Comparison of ENCODE assay signal across 20 cellular contexts in genomic region chr12:50256761-50257160, GRCh38.
"Had no signal": no experiment of that assay in that cellular context is flagged by ENCODE, and none has a peak within 500 bp of the region (broad histone marks: within the 10 kb centered on the region; RNA-seq: fewer than 3 reads in every experiment).

No MANE protein-coding gene starts in this region.

- H3K4me3 ChIP-seq: body of pancreas, hepatocyte, sigmoid colon, upper lobe of right lung had no signal

- H2AFZ ChIP-seq: hepatocyte had no signal

- H3K36me3 ChIP-seq: sigmoid colon, upper lobe of right lung, WERI-Rb-1 had no signal

- H3K27ac ChIP-seq: WERI-Rb-1 had no signal

- ATAC-seq: activated CD8-positive, alpha-beta memory T cell treated with anti-CD3 and anti-CD28 coated beads, Interleukin-2, amount 10 ng/mL, durations not matched to agents 7 days and 5 days; activated CD8-positive, alpha-beta T cell treated with anti-CD3 and anti-CD28 coated beads for 36 hours; body of pancreas; T-cell; upper lobe of right lung had no signal

- H3K4me2 ChIP-seq: hepatocyte had no signal

- H3K27me3 ChIP-seq: body of pancreas, hepatocyte, sigmoid colon, upper lobe of right lung had no signal

- H3K9me3 ChIP-seq: body of pancreas, sigmoid colon, upper lobe of right lung had no signal

- DNase-seq: activated CD4-positive, alpha-beta T cell treated with anti-CD3 and anti-CD28 coated beads, Interleukin-2, amount 10 ng/mL, durations not matched to agents 7 days and 5 days; activated CD4-positive, CD25-positive, alpha-beta regulatory T cell treated with anti-CD3 and anti-CD28 coated beads, Interleukin-2, amount 50 U/mL, for 72 hours; activated CD8-positive, alpha-beta memory T cell treated with anti-CD3 and anti-CD28 coated beads, Interleukin-2, amount 10 ng/mL, durations not matched to agents 7 days and 5 days; activated CD8-positive, alpha-beta T cell treated with anti-CD3 and anti-CD28 coated beads for 36 hours; activated effector memory CD4-positive, alpha-beta T cell treated with anti-CD3 and anti-CD28 coated beads, Interleukin-2, amount 50 U/mL, for 16 hours; activated naive CD4-positive, alpha-beta T cell treated with anti-CD3 and anti-CD28 coated beads, Interleukin-2, amount 10 ng/mL, durations not matched to agents 7 days and 5 days; activated T-cell treated with anti-CD3 and anti-CD28 coated beads for 4 hours; anterior cingulate cortex; erythroblast; glutamatergic neuron; nephron progenitor cell; sigmoid colon; stimulated activated CD4-positive, alpha-beta T cell treated with anti-CD3 and anti-CD28 coated beads, Interleukin-2, amount 100 ng/mL, for 48 hours; stimulated activated CD8-positive, alpha-beta memory T cell treated with anti-CD3 and anti-CD28 coated beads, Interleukin-4, amount 100 ng/mL, for 48 hours; stimulated activated naive B cell treated with anti-CD40 and anti-IgM and Interleukin-4, amounts not matched to agents 10 μg/mL and 1 μg/mL and 100 μg/mL, for 72 hours; T-cell; upper lobe of right lung; WERI-Rb-1 had no signal
